In the genomic region with DNA sequence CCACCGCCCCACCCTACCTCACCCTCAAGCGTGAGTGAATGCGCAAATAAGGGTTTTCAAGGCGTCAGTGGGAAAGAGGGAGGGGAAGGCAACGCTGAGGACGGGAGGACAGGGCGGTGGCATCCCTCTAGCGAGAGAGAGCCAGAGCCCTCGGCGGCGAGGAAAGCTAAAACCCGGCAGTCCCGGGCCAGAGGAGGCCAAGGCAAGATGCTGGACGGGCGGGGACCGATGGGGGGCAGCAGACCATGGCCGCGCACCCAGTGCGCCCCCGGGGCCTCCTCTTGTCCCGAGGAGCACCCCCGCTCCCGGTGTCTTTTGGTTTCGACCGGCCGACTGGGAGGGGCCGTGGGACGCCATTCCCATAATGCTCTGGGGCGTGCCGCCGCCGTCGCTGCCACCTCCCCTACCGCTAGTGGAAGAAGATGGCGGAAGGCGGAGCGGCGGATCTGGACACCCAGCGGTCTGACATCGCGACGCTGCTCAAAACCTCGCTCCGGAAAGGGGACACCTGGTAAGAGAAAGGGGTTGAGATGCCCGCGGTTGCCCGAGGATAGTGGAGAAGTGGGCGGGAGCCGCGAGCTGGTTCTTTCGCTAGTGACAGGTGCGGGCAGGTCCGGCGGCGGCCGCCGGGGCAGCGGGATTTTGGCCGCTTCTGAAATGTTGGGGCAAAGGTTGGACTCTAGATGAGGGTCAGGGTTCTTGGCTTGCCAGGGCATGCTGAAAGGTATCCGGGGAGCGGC, we compare ENCODE assay signal across 8 cellular contexts. TPM values are rescaled to one million over a fixed set of nuclear protein-coding genes. Genes with fewer than 3 reads are reported as not detected.
A peak's percentile ranks its signal among the peaks of the same experiment; 100 is the strongest.
DNase-seq lines count a peak whose midpoint lies in the region; ATAC-seq and TF ChIP-seq lines count a peak whose summit lies in the region.

TSS of gene USP15 (plus strand) at position 412 of the 740 bp plus-strand sequence. CDS start at position 423, 11 bp downstream.

- peak; percentile 68 for TF ChIP-seq CTCF in GM12864 (IDR thresholded peaks at IDR 0.05; ENCODE audit: low read depth, low read length, missing control alignments)
- TF ChIP-seq CTCF in parathyroid adenoma (IDR thresholded peaks at IDR 0.05): peak; percentile 62
- TF ChIP-seq CTCF in tibial nerve (IDR thresholded peaks at IDR 0.05): peak; percentile 61 to 88 (median 76)

- no peaks in the 10 kb centered on the region for H3K36me3 ChIP-seq in parathyroid adenoma (ENCODE audit: control insufficient read depth, insufficient read depth, low read length)
- no peaks in the 10 kb centered on the region for H3K36me3 ChIP-seq in tibial nerve

- TF ChIP-seq EP300 in tibial nerve (IDR thresholded peaks at IDR 0.05): peak; percentile 85 to 97

- peak; percentile 76 to 78 for TF ChIP-seq POLR2A in tibial nerve (IDR thresholded peaks at IDR 0.05)

- DNase-seq in GM12864 (ENCODE audit: low read depth) (peak; percentile 93), NCI-H1105 (lab: John Stamatoyannopoulos, UW) (peak; percentile 80), SW 1271 (lab: John Stamatoyannopoulos, UW) (peak; percentile 88 to 95), Right ventricle myocardium superior (peak; percentile 98), tibial nerve (ENCODE audit: low spot score in 2 of 2) (peak; percentile 88 to 92)
- peak; percentile 96 for DNase-seq in activated naive CD8-positive, alpha-beta T cell treated with anti-CD3 and anti-CD28 coated beads, Interleukin-2, amount 50 U/mL, for 24 hours

- peaks cover 29% of the 10 kb centered on the region for H3K79me2 ChIP-seq in parathyroid adenoma

- H3K4me1 ChIP-seq in parathyroid adenoma: peaks cover 3% of the 10 kb centered on the region
- peaks cover 0 to 57% (median 28%) of the 10 kb centered on the region in 4 donors for H3K4me1 ChIP-seq in tibial nerve

- H3K4me2 ChIP-seq in parathyroid adenoma (ENCODE audit: low read length): peak within 1 kb of the TSS; percentile 81

- H3K9me3 ChIP-seq in parathyroid adenoma (ENCODE audit: control insufficient read depth, low read length) (no peaks in the 10 kb centered on the region), tibial nerve (no peaks in the 10 kb centered on the region)

- H3K4me3 ChIP-seq in GM12864 (ENCODE audit: low read depth, low read length) (peak within 1 kb of the TSS; percentile 76), parathyroid adenoma (ENCODE audit: low read depth, low read length) (peak within 1 kb of the TSS; percentile 95), tibial nerve (peak within 1 kb of the TSS; percentile 74 to 99 (median 88))

- ATAC-seq in HG02623 (IDR thresholded peaks at IDR 0.05; ENCODE audit: unreplicated experiment) (peak; percentile 71), Right ventricle myocardium superior (ENCODE audit: poor library complexity) (peak; percentile 98)
- ATAC-seq in activated naive CD8-positive, alpha-beta T cell treated with anti-CD3 and anti-CD28 coated beads, Interleukin-2, amount 50 U/mL, for 24 hours: peak; percentile 89

- H3K27ac Mint-ChIP-seq in activated naive CD8-positive, alpha-beta T cell treated with anti-CD3 and anti-CD28 coated beads, Interleukin-2, amount 50 U/mL, for 24 hours: peak within 1 kb of the TSS; percentile 98

- intact Hi-C loops in Right ventricle myocardium superior (cut with DNase I): no loop called here

- WGBS in tibial nerve, 2 donors: 0% methylated on average over 40 to 49 of the region's 61 CpGs

- peak within 1 kb of the TSS; percentile 100 for H3K4me3 Mint-ChIP-seq in activated naive CD8-positive, alpha-beta T cell treated with anti-CD3 and anti-CD28 coated beads, Interleukin-2, amount 50 U/mL, for 24 hours

- H3K4me1 Mint-ChIP-seq in activated naive CD8-positive, alpha-beta T cell treated with anti-CD3 and anti-CD28 coated beads, Interleukin-2, amount 50 U/mL, for 24 hours: peaks cover 66% of the 10 kb centered on the region

- H3K27ac ChIP-seq in parathyroid adenoma: peak within 1 kb of the TSS; percentile 91
- H3K27ac ChIP-seq in tibial nerve: peak within 1 kb of the TSS; percentile 90 to 98 (median 95)

- H2AFZ ChIP-seq in parathyroid adenoma: peak within 1 kb of the TSS; percentile 88

- H3K27me3 ChIP-seq in parathyroid adenoma (ENCODE audit: control insufficient read depth, insufficient read depth, low read length): no peaks in the 10 kb centered on the region
- H3K27me3 ChIP-seq in tibial nerve: no peaks in the 10 kb centered on the region

- no peaks in the 10 kb centered on the region for H3K27me3 Mint-ChIP-seq in activated naive CD8-positive, alpha-beta T cell treated with anti-CD3 and anti-CD28 coated beads, Interleukin-2, amount 50 U/mL, for 24 hours

- no peaks in the 10 kb centered on the region for H3K9me3 Mint-ChIP-seq in activated naive CD8-positive, alpha-beta T cell treated with anti-CD3 and anti-CD28 coated beads, Interleukin-2, amount 50 U/mL, for 24 hours

- H3K9ac ChIP-seq in parathyroid adenoma: peak within 1 kb of the TSS; percentile 70

- H3K36me3 Mint-ChIP-seq in activated naive CD8-positive, alpha-beta T cell treated with anti-CD3 and anti-CD28 coated beads, Interleukin-2, amount 50 U/mL, for 24 hours (ENCODE audit: low read depth): peaks cover 22% of the 10 kb centered on the region

RNA-seq across cellular contexts. Expression of gene USP15, which starts in this region (rescaled TPM):
- total RNA-seq in Right ventricle myocardium superior: 55.0 TPM
- total RNA-seq in tibial nerve: 10 to 100 TPM; 70.8 to 99.4 (median 77.9) TPM

Comparison
In these comparisons a context has a peak if more than half of its experiments do, and no peak if none do; other contexts are left out.
1. Peak in every context shown above with its lines: DNase-seq, ATAC-seq, H3K4me3 ChIP-seq and H3K27ac ChIP-seq.